ENCODE assay signal across 8 cellular contexts in genomic region chr19:50460161-50460765, GRCh38.
A peak's percentile ranks its signal among the peaks of the same experiment; 100 is the strongest.
DNase-seq lines count a peak whose midpoint lies in the region; ATAC-seq and TF ChIP-seq lines count a peak whose summit lies in the region.

No MANE protein-coding gene starts in this region.

- ATAC-seq in GM19397 (IDR thresholded peaks at IDR 0.05; ENCODE audit: unreplicated experiment) = peak; percentile 64

- H3K4me3 ChIP-seq in choroid plexus epithelial cell (ENCODE audit: low read depth, low read length) = no peak overlapping the region

- peak; percentile 43 for DNase-seq in COLO829 (ENCODE audit: low spot score)
- DNase-seq in HuH-7.5 (ENCODE audit: low spot score) = peak; percentile 67
- DNase-seq in choroid plexus epithelial cell (ENCODE audit: low read depth) = peak; percentile 73
- DNase-seq in NCI-H2196 (lab: John Stamatoyannopoulos, UW; ENCODE audit: unreplicated experiment) = no peak
- no peak for DNase-seq in NCI-H748 (lab: John Stamatoyannopoulos, UW; ENCODE audit: unreplicated experiment)
- no peak for DNase-seq in SKM-1 treated with dmso at 0.1 percent for 144 hours (lab: John Stamatoyannopoulos, UW; ENCODE audit: unreplicated experiment)
- no peak for DNase-seq in C1 segment of cervical spinal cord (lab: John Stamatoyannopoulos, UW)

- TF ChIP-seq CTCF in choroid plexus epithelial cell (conservative IDR thresholded peaks at IDR 0.05; ENCODE audit: low read depth, low read length) = peak; percentile 32

Comparison
In these comparisons a context has a peak if more than half of its experiments do, and no peak if none do; other contexts are left out.
1. DNase-seq: peak in COLO829 (single experiment), HuH-7.5 (single experiment) and choroid plexus epithelial cell (single experiment); none in NCI-H2196 (single experiment), NCI-H748 (single experiment), SKM-1 treated with dmso at 0.1 percent for 144 hours (single experiment) and C1 segment of cervical spinal cord (0 of 14).